In genomic region chr9:42431616-42432010, GRCh38 we compare ENCODE assay signal across 8 cellular contexts.
DNase-seq lines count a peak whose midpoint lies in the region; ATAC-seq, FAIRE-seq and TF ChIP-seq lines count a peak whose summit lies in the region.
"Not testable (repeated sequence)": the region's sequence is repeated elsewhere in the genome, so short reads cannot be mapped to it uniquely, and the experiment has no call there.

No MANE protein-coding gene starts in this region.

- CTCF ChIA-PET in A549 (lab: Yijun Ruan, JAX); HCT116 (lab: Charles Lee); T-cell (lab: Charles Lee): not testable (repeated sequence)

- H3K9me2 ChIP-seq in HCT116 (ENCODE audit: insufficient read depth) = not testable (repeated sequence)

- in situ Hi-C loops in astrocyte of the spinal cord (cut with HindIII; ENCODE audit: low sequenced_read_pairs) = not testable (repeated sequence)

- H3K4me1 ChIP-seq in A549 (peaks cover 43% of the 10 kb centered on the region), HCT116 (ENCODE audit: control insufficient read depth in 1 of 2, insufficient read depth in 2 of 2, low read length in 2 of 2) (peaks cover 49 to 51% of the 10 kb centered on the region in 2 experiments), OCI-LY3 (ENCODE audit: low read length) (peaks cover 25% of the 10 kb centered on the region)
- H3K4me1 ChIP-seq in neural progenitor cell = not testable (repeated sequence)

- peak overlapping the region; percentile 33 for H3K9ac ChIP-seq in HCT116 (ENCODE audit: low read length)
- not testable (repeated sequence) for H3K9ac ChIP-seq in OCI-LY3 (ENCODE audit: low read length); neural progenitor cell

- not testable (repeated sequence) for H3K36me3 Mint-ChIP-seq in T-cell, neural progenitor cell

- intact Hi-C loops in HCT116 (cut with micrococcal nuclease) = not testable (repeated sequence)

- peak; percentile 37 to 52 for ATAC-seq in A549
- ATAC-seq in GM18907 (IDR thresholded peaks at IDR 0.05; ENCODE audit: unreplicated experiment) = peak; percentile 2
- ATAC-seq in HCT116 = peak; percentile 4; the same call in 1 of the 2 replicates
- ATAC-seq in T-cell (replicated peaks in 1 of 4) = not testable (repeated sequence)

- not testable (repeated sequence) for H3K36me3 ChIP-seq in HCT116 (ENCODE audit: control insufficient read depth in 1 of 2, insufficient read depth in 2 of 2, low read length in 2 of 2); OCI-LY3 (replicated peaks; ENCODE audit: low read depth, low read length); neural progenitor cell

- TF ChIP-seq EP300 in A549 (IDR thresholded peaks at IDR 0.05) = not testable (repeated sequence)

- 2% methylated on average over 1 of the region's 1 CpG for WGBS in A549 (ENCODE audit: missing lambda C conversion rate)

- RAD21 ChIA-PET in HCT116 (lab: Charles Lee; ENCODE audit: low non-redundant PET in 1 of 2, low total read pairs in 2 of 2, uncharacterized antibody in 2 of 2, unreplicated experiment in 2 of 2) = not testable (repeated sequence)

- BruUV-seq in HCT116 (replicated peaks; lab: Mats Ljungman, UMichigan) = TSS peak; percentile 95

- H3K79me2 ChIP-seq in HCT116 (ENCODE audit: insufficient read depth, low read length); OCI-LY3 (ENCODE audit: low read length); neural progenitor cell (ENCODE audit: low read depth): not testable (repeated sequence)

- TF ChIP-seq RAD21 in A549 (conservative IDR thresholded peaks at IDR 0.05 in 1 of 2, IDR thresholded peaks at IDR 0.05 in 1 of 2); HCT116 (IDR thresholded peaks at IDR 0.05; ENCODE audit: low read depth): not testable (repeated sequence)

- H3F3A ChIP-seq in neural progenitor cell (ENCODE audit: low read depth) = not testable (repeated sequence)

- not testable (repeated sequence) for H3K4me3 ChIP-seq in A549; HCT116 (replicated peaks in 1 of 2; ENCODE audit: low read depth in 1 of 2, low read length in 2 of 2); OCI-LY3 (ENCODE audit: low read length); astrocyte of the spinal cord (ENCODE audit: low read depth, low read length); neural progenitor cell

- peak in 1 of 2 experiments; percentile 30 for DNase-seq in A549 (ENCODE audit: low read depth in 1 of 2, low spot score in 1 of 2)
- not testable (repeated sequence) for DNase-seq in HCT116 (ENCODE audit: low read depth, low spot score); T-cell; epithelial cell of prostate (ENCODE audit: low read depth, low spot score); neural progenitor cell (ENCODE audit: low spot score)
- peak; percentile 26 for DNase-seq in astrocyte of the spinal cord (ENCODE audit: low read depth, low spot score)

- H3K27ac Mint-ChIP-seq in T-cell = peak overlapping the region; percentile 23 to 75
- H3K27ac Mint-ChIP-seq in neural progenitor cell = peak overlapping the region; percentile 37

- H2AFZ ChIP-seq in HCT116 (ENCODE audit: low read depth, low read length, poor library complexity, severe bottlenecking) = peak overlapping the region; percentile 44
- not testable (repeated sequence) for H2AFZ ChIP-seq in OCI-LY3 (ENCODE audit: low read depth, low read length); neural progenitor cell (replicated peaks)

- H3K9me3 ChIP-seq in A549; HCT116 (ENCODE audit: control insufficient read depth in 1 of 2, insufficient read depth in 1 of 2, low read depth in 1 of 2, low read length in 2 of 2); OCI-LY3 (ENCODE audit: insufficient read depth, low read length); neural progenitor cell (ENCODE audit: low read depth): not testable (repeated sequence)

- H4K20me1 ChIP-seq in HCT116 (ENCODE audit: insufficient read depth); OCI-LY3 (ENCODE audit: insufficient read depth, low read length); neural progenitor cell (ENCODE audit: low read depth): not testable (repeated sequence)

- not testable (repeated sequence) for TF ChIP-seq POLR2A in A549 (IDR thresholded peaks at IDR 0.05; ENCODE audit: low read length); HCT116 (IDR thresholded peaks at IDR 0.05; ENCODE audit: borderline replicate concordance, extremely low read depth, insufficient read depth, insufficient read length)

- H3K4me1 Mint-ChIP-seq in T-cell (peaks cover 5 to 40% (median 26%) of the 10 kb centered on the region in 3 donors), neural progenitor cell (peaks cover 25% of the 10 kb centered on the region)

- TF ChIP-seq CTCF in A549 (IDR thresholded peaks at IDR 0.05); HCT116 (IDR thresholded peaks at IDR 0.05 in 2 of 3, conservative IDR thresholded peaks at IDR 0.05 in 1 of 3; ENCODE audit: borderline replicate concordance in 1 of 3, insufficient read depth in 1 of 3, low read depth in 2 of 3, low read length in 2 of 3); OCI-LY3 (IDR thresholded peaks at IDR 0.05; ENCODE audit: low read depth, low read length); astrocyte of the spinal cord (IDR thresholded peaks at IDR 0.05; ENCODE audit: low read depth, low read length); neural progenitor cell (IDR thresholded peaks at IDR 0.05): not testable (repeated sequence)

- POLR2A ChIA-PET in A549 (lab: Yijun Ruan, JAX); HCT116 (lab: Charles Lee); T-cell (lab: Charles Lee): not testable (repeated sequence)

- peak overlapping the region; percentile 71 to 80 for H3K27ac ChIP-seq in A549
- H3K27ac ChIP-seq in HCT116 (ENCODE audit: low read depth, low read length) = peak overlapping the region; percentile 96
- peak overlapping the region; percentile 29; the same call in 1 of the 2 replicates for H3K27ac ChIP-seq in OCI-LY3 (ENCODE audit: low read length)
- peak overlapping the region; percentile 68 for H3K27ac ChIP-seq in epithelial cell of prostate
- H3K27ac ChIP-seq in neural progenitor cell = not testable (repeated sequence)

- FAIRE-seq in A549 (lab: Jason Lieb, UNC) = not testable (repeated sequence)

- H3K27me3 ChIP-seq in HCT116 (ENCODE audit: insufficient read depth, low read length); OCI-LY3 (ENCODE audit: low read depth, low read length); neural progenitor cell: not testable (repeated sequence)

- not testable (repeated sequence) for H3K4me3 Mint-ChIP-seq in T-cell, neural progenitor cell

- H3K4me2 ChIP-seq in A549 (peak overlapping the region; percentile 31), HCT116 (ENCODE audit: low read length) (peak overlapping the region; percentile 57)
- not testable (repeated sequence) for H3K4me2 ChIP-seq in OCI-LY3 (ENCODE audit: low read length); neural progenitor cell

- not testable (repeated sequence) for H3K9me3 Mint-ChIP-seq in T-cell, neural progenitor cell

- not testable (repeated sequence) for H3K27me3 Mint-ChIP-seq in T-cell; neural progenitor cell (ENCODE audit: insufficient read depth, low read depth)

TF ChIP-seq in A549, 52 proteins besides CTCF, POLR2A, EP300 and RAD21:
- TF ChIP-seq ZNF302 (CRISPR knock-in tag; IDR thresholded peaks at IDR 0.05) = peak; percentile 86
- peak; percentile 51; the same call in 1 of the 2 replicates for TF ChIP-seq HOXB13 (CRISPR knock-in tag; IDR thresholded peaks at IDR 0.05; ENCODE audit: low read depth)
